ENCODE assay signal across 13 cellular contexts in genomic region chr5:10695759-10696543, GRCh38.
DNase-seq lines count a peak whose midpoint lies in the region; ATAC-seq and TF ChIP-seq lines count a peak whose summit lies in the region.
"Had no signal": no experiment of that assay in that cellular context is flagged by ENCODE, and none has a peak within 500 bp of the region (broad histone marks: within the 10 kb centered on the region; RNA-seq: fewer than 3 reads in every experiment).

No MANE protein-coding gene starts in this region.

- H3K4me3 ChIP-seq in AG04450 (ENCODE audit: low read depth, low read length) (no peak overlapping the region), SJSA1 (no peak overlapping the region), ascending aorta (no peak overlapping the region)
- H3K4me3 ChIP-seq: stomach had no signal

- TF ChIP-seq CTCF in AG04450 (IDR thresholded peaks at IDR 0.05; ENCODE audit: low read depth, low read length) (no peak), ascending aorta (IDR thresholded peaks at IDR 0.05) (no peak)

- no peak for ATAC-seq in GM21528 (IDR thresholded peaks at IDR 0.05; ENCODE audit: low FRiP score, unreplicated experiment)
- ATAC-seq: activated CD8-positive, alpha-beta memory T cell treated with anti-CD3 and anti-CD28 coated beads, Interleukin-2, amount 10 ng/mL, durations not matched to agents 7 days and 5 days had no signal

- H3K27ac ChIP-seq in AG04450 (ENCODE audit: low read depth, low read length) (peak overlapping the region; percentile 3), SJSA1 (0 out of 2 replicates have a peak overlapping the region, but pooled peaks have one; percentile 4), ascending aorta (no peak overlapping the region)
- H3K27ac ChIP-seq: brain microvascular endothelial cell had no signal

- H3K9me3 ChIP-seq in AG04450 (ENCODE audit: control insufficient read depth, insufficient read depth, low read length) (no peaks in the 10 kb centered on the region), SJSA1 (replicated peaks) (no peaks in the 10 kb centered on the region), ascending aorta (no peaks in the 10 kb centered on the region)
- H3K9me3 ChIP-seq: stomach had no signal

- POLR2A ChIA-PET in AG04450 (lab: Yijun Ruan, JAX), result no interaction called here

- H3K27me3 ChIP-seq in AG04450 (ENCODE audit: control insufficient read depth, insufficient read depth, low read length), result no peaks in the 10 kb centered on the region
- H3K27me3 ChIP-seq in SJSA1 (replicated peaks), result no peaks in the 10 kb centered on the region
- no peaks in the 10 kb centered on the region for H3K27me3 ChIP-seq in ascending aorta
- H3K27me3 ChIP-seq: brain microvascular endothelial cell, stomach had no signal

- H3K4me1 ChIP-seq in SJSA1 (replicated peaks) (peaks cover 48% of the 10 kb centered on the region), ascending aorta (no peaks in the 10 kb centered on the region)

- intact Hi-C loops in ascending aorta (cut with DNase I), result no loop called here

- CTCF ChIA-PET in AG04450 (lab: Charles Lee), result interaction anchor here (0.6 to 1.8 kb wide), 13 partner anchors 8 to 712 kb away, joined by 3 to 7 read pairs (median 3); no protein-coding TSS in a partner anchor

- DNase-seq in AG04450 (ENCODE audit: low read depth, low spot score) (no peak), EL (peak; percentile 65), SJSA1 (ENCODE audit: low read depth in 1 of 2, low spot score in 2 of 2) (no peak), iris pigment epithelial cell (ENCODE audit: low read depth) (peak; percentile 18), hypothalamus (lab: John Stamatoyannopoulos, UW) (no peak), ascending aorta (ENCODE audit: low spot score in 2 of 2) (no peak)
- no peak for DNase-seq in effector CD8-positive, alpha-beta T cell (lab: John Stamatoyannopoulos, UW)
- DNase-seq: activated CD8-positive, alpha-beta memory T cell treated with anti-CD3 and anti-CD28 coated beads, Interleukin-2, amount 10 ng/mL, durations not matched to agents 7 days and 5 days; activated naive CD4-positive, alpha-beta T cell treated with Interleukin-2 at 50 U/mL for 16 hours; GOT3 had no signal

- H3K36me3 ChIP-seq in SJSA1 (peaks cover 45% of the 10 kb centered on the region), ascending aorta (peaks cover 0 to 3% of the 10 kb centered on the region in 2 donors)

Comparison
In these comparisons a context has a peak if more than half of its experiments do, and no peak if none do; other contexts are left out.
1. DNase-seq: peak in EL (single experiment) and iris pigment epithelial cell (single experiment); none in AG04450 (single experiment), SJSA1 (0 of 2), hypothalamus (0 of 51), ascending aorta (0 of 2) and effector CD8-positive, alpha-beta T cell (single experiment).
2. H3K27ac ChIP-seq: peak in AG04450 (single experiment) and SJSA1 (single experiment); none in ascending aorta (0 of 2).